11 cellular contexts compared by ENCODE assay signal in the genomic region with DNA sequence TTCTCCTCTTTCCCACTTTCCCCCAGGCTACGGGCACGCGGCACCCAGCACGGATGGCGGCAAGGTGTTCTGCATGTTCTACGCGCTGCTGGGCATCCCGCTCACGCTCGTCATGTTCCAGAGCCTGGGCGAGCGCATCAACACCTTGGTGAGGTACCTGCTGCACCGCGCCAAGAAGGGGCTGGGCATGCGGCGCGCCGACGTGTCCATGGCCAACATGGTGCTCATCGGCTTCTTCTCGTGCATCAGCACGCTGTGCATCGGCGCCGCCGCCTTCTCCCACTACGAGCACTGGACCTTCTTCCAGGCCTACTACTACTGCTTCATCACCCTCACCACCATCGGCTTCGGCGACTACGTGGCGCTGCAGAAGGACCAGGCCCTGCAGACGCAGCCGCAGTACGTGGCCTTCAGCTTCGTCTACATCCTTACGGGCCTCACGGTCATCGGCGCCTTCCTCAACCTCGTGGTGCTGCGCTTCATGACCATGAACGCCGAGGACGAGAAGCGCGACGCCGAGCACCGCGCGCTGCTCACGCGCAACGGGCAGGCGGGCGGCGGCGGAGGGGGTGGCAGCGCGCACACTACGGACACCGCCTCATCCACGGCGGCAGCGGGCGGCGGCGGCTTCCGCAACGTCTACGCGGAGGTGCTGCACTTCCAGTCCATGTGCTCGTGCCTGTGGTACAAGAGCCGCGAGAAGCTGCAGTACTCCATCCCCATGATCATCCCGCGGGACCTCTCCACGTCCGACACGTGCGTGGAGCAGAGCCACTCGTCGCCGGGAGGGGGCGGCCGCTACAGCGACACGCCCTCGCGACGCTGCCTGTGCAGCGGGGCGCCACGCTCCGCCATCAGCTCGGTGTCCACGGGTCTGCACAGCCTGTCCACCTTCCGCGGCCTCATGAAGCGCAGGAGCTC. TPM values are rescaled to one million over a fixed set of nuclear protein-coding genes. Genes with fewer than 3 reads are reported as not detected.
DNase-seq lines count a peak whose midpoint lies in the region; ATAC-seq lines count a peak whose summit lies in the region.
"Had no signal": no experiment of that assay in that cellular context is flagged by ENCODE, and none has a peak within 500 bp of the region (broad histone marks: within the 10 kb centered on the region; RNA-seq: fewer than 3 reads in every experiment).

No MANE protein-coding gene starts in this region.

- no peaks in the 10 kb centered on the region for H3K36me3 Mint-ChIP-seq in activated T-cell treated with anti-CD3 and anti-CD28 coated beads, Interleukin-2, amount 50 U/mL, for 72 hours (ENCODE audit: insufficient read depth in 2 of 2)

- peak overlapping the region in 1 of 2 donors; percentile 40 for H3K4me3 Mint-ChIP-seq in activated T-cell treated with anti-CD3 and anti-CD28 coated beads, Interleukin-2, amount 50 U/mL, for 72 hours

- peak; percentile 38 to 72 for ATAC-seq in activated T-cell treated with anti-CD3 and anti-CD28 coated beads, Interleukin-2, amount 50 U/mL, for 72 hours (replicated peaks in 1 of 2)
- ATAC-seq in HG03039 (IDR thresholded peaks at IDR 0.05; ENCODE audit: unreplicated experiment) (no peak), HG02840 (IDR thresholded peaks at IDR 0.05; ENCODE audit: low FRiP score, unreplicated experiment) (no peak)

- peaks cover 5% of the 10 kb centered on the region for H3K27me3 Mint-ChIP-seq in activated T-cell treated with anti-CD3 and anti-CD28 coated beads, Interleukin-2, amount 50 U/mL, for 72 hours (ENCODE audit: low read depth)

- DNase-seq in activated T-cell treated with anti-CD3 and anti-CD28 coated beads for 1 hour (ENCODE audit: low read depth) (peak; percentile 13), activated T-cell treated with anti-CD3 and anti-CD28 coated beads for 4 hours (no peak), iris pigment epithelial cell (ENCODE audit: low read depth) (peak; percentile 32), NCI-H1092 (lab: John Stamatoyannopoulos, UW) (no peak)
- peak; percentile 8 to 34 for DNase-seq in activated T-cell treated with anti-CD3 and anti-CD28 coated beads, Interleukin-2, amount 50 U/mL, for 72 hours
- peak; percentile 29 for DNase-seq in stimulated activated CD8-positive, alpha-beta memory T cell treated with anti-CD3 and anti-CD28 coated beads, Interleukin-4, amount 100 ng/mL, for 48 hours
- DNase-seq: NCI-H1105, NCI-H748 treated with DMSO at 0.1 percent for 48 hours had no signal

- no peaks in the 10 kb centered on the region for H3K9me3 Mint-ChIP-seq in activated T-cell treated with anti-CD3 and anti-CD28 coated beads, Interleukin-2, amount 50 U/mL, for 72 hours

- H3K4me1 Mint-ChIP-seq in activated T-cell treated with anti-CD3 and anti-CD28 coated beads, Interleukin-2, amount 50 U/mL, for 72 hours (ENCODE audit: low read depth): no peaks in the 10 kb centered on the region

- H3K27ac Mint-ChIP-seq in activated T-cell treated with anti-CD3 and anti-CD28 coated beads, Interleukin-2, amount 50 U/mL, for 72 hours: no peak overlapping the region

RNA-seq across cellular contexts. Expression of a gene that starts 35.4 kb away (rescaled TPM):
- not detected for total RNA-seq in activated T-cell treated with anti-CD3 and anti-CD28 coated beads, Interleukin-2, amount 50 U/mL, for 72 hours

RNA-seq across cellular contexts. Expression of a gene that starts 36.2 kb away (rescaled TPM):
- 1 to 10 TPM; 6.1 to 7.2 TPM for total RNA-seq in activated T-cell treated with anti-CD3 and anti-CD28 coated beads, Interleukin-2, amount 50 U/mL, for 72 hours

RNA-seq across cellular contexts. Expression of a gene that starts 58.0 kb away (rescaled TPM):
- total RNA-seq in activated T-cell treated with anti-CD3 and anti-CD28 coated beads, Interleukin-2, amount 50 U/mL, for 72 hours: 10 to 100 TPM; 40.9 to 43.2 TPM
- total RNA-seq: cardiac septum had no signal

Comparison
In these comparisons a context has a peak if more than half of its experiments do, and no peak if none do; other contexts are left out.
1. DNase-seq: peak in activated T-cell treated with anti-CD3 and anti-CD28 coated beads for 1 hour (single experiment), activated T-cell treated with anti-CD3 and anti-CD28 coated beads, Interleukin-2, amount 50 U/mL, for 72 hours (2 of 2), iris pigment epithelial cell (single experiment) and stimulated activated CD8-positive, alpha-beta memory T cell treated with anti-CD3 and anti-CD28 coated beads, Interleukin-4, amount 100 ng/mL, for 48 hours (single experiment); none in activated T-cell treated with anti-CD3 and anti-CD28 coated beads for 4 hours (single experiment) and NCI-H1092 (single experiment).
2. ATAC-seq: peak in activated T-cell treated with anti-CD3 and anti-CD28 coated beads, Interleukin-2, amount 50 U/mL, for 72 hours (2 of 2); none in HG03039 (single experiment) and HG02840 (single experiment).